ENCODE assay signal across 1 cellular context in genomic region chr7:23759556-23760391, GRCh38.
TF ChIP-seq lines count a peak whose summit lies in the region.

No MANE protein-coding gene starts in this region.

TF ChIP-seq in A549, 52 proteins besides CTCF, POLR2A, EP300 and RAD21 (continued from another document):
- TF ChIP-seq ZC3H11A (IDR thresholded peaks at IDR 0.05) (no peak), MAFK (IDR thresholded peaks at IDR 0.05; ENCODE audit: partially characterized antibody) (no peak), E2F6 (IDR thresholded peaks at IDR 0.05; ENCODE audit: borderline replicate concordance, low read depth) (no peak), HOXA7 (CRISPR knock-in tag; IDR thresholded peaks at IDR 0.05) (no peak)
